8 cellular contexts compared by ENCODE assay signal in the genomic region with DNA sequence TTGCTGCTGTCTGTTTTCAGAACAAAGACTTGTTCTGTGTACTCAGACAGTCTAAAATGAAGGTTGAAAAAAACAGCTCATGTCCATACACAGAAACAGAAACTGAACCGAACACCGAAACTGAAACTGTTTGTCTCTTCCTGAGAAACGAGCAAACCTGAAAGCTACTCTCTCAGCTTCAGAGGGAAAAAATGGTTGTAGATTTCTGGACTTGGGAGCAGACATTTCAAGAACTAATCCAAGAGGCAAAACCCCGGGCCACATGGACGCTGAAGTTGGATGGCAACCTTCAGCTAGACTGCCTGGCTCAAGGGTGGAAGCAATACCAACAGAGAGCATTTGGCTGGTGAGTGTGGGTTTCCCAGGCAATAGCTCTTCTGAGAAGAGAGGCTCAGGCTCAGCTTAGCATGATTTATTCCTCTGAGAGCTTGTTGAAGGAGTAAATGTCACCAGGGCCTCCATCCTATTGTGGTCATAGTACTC. TPM values are rescaled to one million over a fixed set of nuclear protein-coding genes. Genes with fewer than 3 reads are reported as not detected.
DNase-seq lines count a peak whose midpoint lies in the region; ATAC-seq and TF ChIP-seq lines count a peak whose summit lies in the region.

A gene with protein sequence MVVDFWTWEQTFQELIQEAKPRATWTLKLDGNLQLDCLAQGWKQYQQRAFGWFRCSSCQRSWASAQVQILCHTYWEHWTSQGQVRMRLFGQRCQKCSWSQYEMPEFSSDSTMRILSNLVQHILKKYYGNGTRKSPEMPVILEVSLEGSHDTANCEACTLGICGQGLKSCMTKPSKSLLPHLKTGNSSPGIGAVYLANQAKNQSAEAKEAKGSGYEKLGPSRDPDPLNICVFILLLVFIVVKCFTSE (plus strand): TSS at position 135 of the 483 bp plus-strand sequence. CDS start 57 bp downstream, at position 192.

- TF ChIP-seq CTCF in AG04450 (IDR thresholded peaks at IDR 0.05; ENCODE audit: low read depth, low read length) (no peak), RWPE2 (IDR thresholded peaks at IDR 0.05; ENCODE audit: poor library complexity, severe bottlenecking) (no peak), astrocyte of the spinal cord (IDR thresholded peaks at IDR 0.05; ENCODE audit: low read depth, low read length) (no peak), BE2C (IDR thresholded peaks at IDR 0.05; ENCODE audit: low read depth, low read length) (no peak)

- peak; percentile 94 for ATAC-seq in GM18867 (IDR thresholded peaks at IDR 0.05; ENCODE audit: unreplicated experiment)
- ATAC-seq in HG03060 (IDR thresholded peaks at IDR 0.05; ENCODE audit: low read depth, unreplicated experiment): peak; percentile 88
- peak; percentile 67 for ATAC-seq in RWPE2 (ENCODE audit: low read depth)

- H3K27me3 ChIP-seq in AG04450 (ENCODE audit: control insufficient read depth, insufficient read depth, low read length) (peaks cover 12% of the 10 kb centered on the region), RWPE2 (ENCODE audit: insufficient read depth, poor library complexity, severe bottlenecking) (no peaks in the 10 kb centered on the region), BE2C (peaks cover 8% of the 10 kb centered on the region)

- POLR2A ChIA-PET in AG04450 (lab: Yijun Ruan, JAX): no interaction called here

- no peaks in the 10 kb centered on the region for H3K36me3 ChIP-seq in RWPE2 (ENCODE audit: low read depth)
- H3K36me3 ChIP-seq in BE2C: no peaks in the 10 kb centered on the region

- DNase-seq in AG04450 (ENCODE audit: low read depth, low spot score) (no peak), RWPE2 (ENCODE audit: low spot score) (no peak), astrocyte of the spinal cord (ENCODE audit: low read depth, low spot score) (peak; percentile 66), kidney glomerular epithelial cell (lab: John Stamatoyannopoulos, UW) (peak; percentile 50), BE2C (no peak)
- DNase-seq in stimulated activated CD4-positive, alpha-beta T cell treated with anti-CD3 and anti-CD28 coated beads, TNF-alpha, amount 100 ng/mL, for 4 hours (ENCODE audit: low read depth in 3 of 3): peak in 2 of 3 experiments; percentile 17 to 18

- H3K9me3 ChIP-seq in AG04450 (ENCODE audit: control insufficient read depth, insufficient read depth, low read length) (peaks cover 7% of the 10 kb centered on the region; the same call in 1 of the 2 replicates), RWPE2 (ENCODE audit: severe bottlenecking) (no peaks in the 10 kb centered on the region), BE2C (no peaks in the 10 kb centered on the region)

- CTCF ChIA-PET in AG04450 (lab: Charles Lee): interaction anchor here (0.7 to 1.3 kb wide), 3 partner anchors 49 to 311 kb away, joined by 3 to 6 read pairs (median 3); no protein-coding TSS in a partner anchor

- in situ Hi-C loops in astrocyte of the spinal cord (cut with HindIII; ENCODE audit: low sequenced_read_pairs): no loop called here

- no peaks in the 10 kb centered on the region for H3K4me1 ChIP-seq in RWPE2 (ENCODE audit: insufficient read depth, poor library complexity, severe bottlenecking)
- no peaks in the 10 kb centered on the region for H3K4me1 ChIP-seq in BE2C

- H3K4me3 ChIP-seq in AG04450 (ENCODE audit: low read depth, low read length) (peak within 1 kb of the TSS; percentile 31; the same call in 1 of the 2 replicates), RWPE2 (ENCODE audit: severe bottlenecking) (peak within 1 kb of the TSS; percentile 19), astrocyte of the spinal cord (ENCODE audit: low read depth, low read length) (peak within 1 kb of the TSS; percentile 23), BE2C (ENCODE audit: low read depth, low read length) (no peak within 1 kb of the TSS)

- no peak within 1 kb of the TSS for H3K27ac ChIP-seq in AG04450 (ENCODE audit: low read depth, low read length)
- H3K27ac ChIP-seq in RWPE2 (ENCODE audit: poor library complexity, severe bottlenecking): no peak within 1 kb of the TSS

RNA-seq across cellular contexts. Expression of the gene that starts here (rescaled TPM):
- 0.05 and 0.11 TPM in 2 replicates for polyA plus RNA-seq in AG04450 (2011; rRNA removed)
- polyA minus RNA-seq in AG04450 (2011; rRNA and poly(A)+ RNA removed): not detected in 2 replicates
- polyA plus RNA-seq in BE2C (2012; ENCODE audit: insufficient read depth, insufficient read length, low read depth): not detected

Comparison
In these comparisons a context has a peak if more than half of its experiments do, and no peak if none do; other contexts are left out.
1. DNase-seq: peak in astrocyte of the spinal cord (single experiment), kidney glomerular epithelial cell (single experiment) and stimulated activated CD4-positive, alpha-beta T cell treated with anti-CD3 and anti-CD28 coated beads, TNF-alpha, amount 100 ng/mL, for 4 hours (2 of 3); none in AG04450 (single experiment), RWPE2 (single experiment) and BE2C (single experiment).
2. Peak in every context shown above with its lines, with median percentiles within 50 percentile points of each other: ATAC-seq.